In the genomic region with DNA sequence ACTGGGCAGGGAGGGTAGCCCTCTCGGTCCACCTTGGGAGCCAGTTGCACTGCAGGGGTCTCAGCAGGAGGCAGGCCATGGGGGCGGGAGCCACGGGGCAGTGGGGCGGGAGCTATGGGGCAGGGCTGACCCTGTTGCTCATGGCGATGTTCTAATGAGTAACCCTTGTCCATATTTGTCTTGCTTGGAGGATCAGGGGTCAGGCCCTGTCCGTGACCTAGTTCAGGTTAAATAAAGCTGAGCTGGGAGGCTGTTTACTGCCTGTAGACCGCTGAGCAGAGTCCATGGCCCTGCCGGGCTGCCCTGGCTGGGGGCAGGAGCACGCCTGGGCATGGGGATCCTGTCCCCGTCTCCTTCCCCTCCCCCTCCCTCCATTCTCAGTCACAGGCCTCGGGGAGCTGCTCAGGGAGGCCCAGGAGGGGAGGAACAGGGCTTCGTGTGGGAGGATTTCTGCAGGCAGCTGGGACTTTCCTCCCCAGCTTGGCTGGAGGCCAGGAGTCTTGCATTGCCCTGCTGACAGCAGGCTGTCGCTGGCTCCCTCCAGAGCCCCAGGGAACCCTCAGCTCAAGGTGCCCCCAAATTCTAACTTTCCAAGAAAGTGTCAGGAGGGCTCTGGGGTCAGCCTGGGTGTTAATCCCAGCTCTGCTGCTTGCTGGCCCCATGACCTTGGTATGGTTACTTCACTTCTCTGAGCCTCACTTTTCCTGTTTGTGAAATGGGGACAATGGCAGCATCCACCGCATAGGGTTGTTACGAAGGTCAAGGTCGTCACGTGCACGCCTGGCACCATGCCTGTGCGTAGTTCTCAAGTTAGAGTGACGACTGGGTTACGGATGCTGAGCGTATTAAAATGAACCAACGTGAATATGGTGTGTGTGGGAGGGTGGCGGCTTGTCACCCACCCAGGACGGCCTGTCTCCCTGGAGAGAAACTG, we compare ENCODE assay signal across 1 cellular context.
A peak's percentile ranks its signal among the peaks of the same experiment; 100 is the strongest.
TF ChIP-seq lines count a peak whose summit lies in the region.

No MANE protein-coding gene starts in this region.

TF ChIP-seq in liver, 16 proteins besides CTCF, POLR2A, EP300 and RAD21:
- TF ChIP-seq, protein P1, sequence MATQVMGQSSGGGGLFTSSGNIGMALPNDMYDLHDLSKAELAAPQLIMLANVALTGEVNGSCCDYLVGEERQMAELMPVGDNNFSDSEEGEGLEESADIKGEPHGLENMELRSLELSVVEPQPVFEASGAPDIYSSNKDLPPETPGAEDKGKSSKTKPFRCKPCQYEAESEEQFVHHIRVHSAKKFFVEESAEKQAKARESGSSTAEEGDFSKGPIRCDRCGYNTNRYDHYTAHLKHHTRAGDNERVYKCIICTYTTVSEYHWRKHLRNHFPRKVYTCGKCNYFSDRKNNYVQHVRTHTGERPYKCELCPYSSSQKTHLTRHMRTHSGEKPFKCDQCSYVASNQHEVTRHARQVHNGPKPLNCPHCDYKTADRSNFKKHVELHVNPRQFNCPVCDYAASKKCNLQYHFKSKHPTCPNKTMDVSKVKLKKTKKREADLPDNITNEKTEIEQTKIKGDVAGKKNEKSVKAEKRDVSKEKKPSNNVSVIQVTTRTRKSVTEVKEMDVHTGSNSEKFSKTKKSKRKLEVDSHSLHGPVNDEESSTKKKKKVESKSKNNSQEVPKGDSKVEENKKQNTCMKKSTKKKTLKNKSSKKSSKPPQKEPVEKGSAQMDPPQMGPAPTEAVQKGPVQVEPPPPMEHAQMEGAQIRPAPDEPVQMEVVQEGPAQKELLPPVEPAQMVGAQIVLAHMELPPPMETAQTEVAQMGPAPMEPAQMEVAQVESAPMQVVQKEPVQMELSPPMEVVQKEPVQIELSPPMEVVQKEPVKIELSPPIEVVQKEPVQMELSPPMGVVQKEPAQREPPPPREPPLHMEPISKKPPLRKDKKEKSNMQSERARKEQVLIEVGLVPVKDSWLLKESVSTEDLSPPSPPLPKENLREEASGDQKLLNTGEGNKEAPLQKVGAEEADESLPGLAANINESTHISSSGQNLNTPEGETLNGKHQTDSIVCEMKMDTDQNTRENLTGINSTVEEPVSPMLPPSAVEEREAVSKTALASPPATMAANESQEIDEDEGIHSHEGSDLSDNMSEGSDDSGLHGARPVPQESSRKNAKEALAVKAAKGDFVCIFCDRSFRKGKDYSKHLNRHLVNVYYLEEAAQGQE (IDR thresholded peaks at IDR 0.05) = peak; percentile 64
- TF ChIP-seq RXRA (IDR thresholded peaks at IDR 0.05) = peak; percentile 94
- TF ChIP-seq FOXA2 (IDR thresholded peaks at IDR 0.05) = peak; percentile 78
- TF ChIP-seq, protein P2, sequence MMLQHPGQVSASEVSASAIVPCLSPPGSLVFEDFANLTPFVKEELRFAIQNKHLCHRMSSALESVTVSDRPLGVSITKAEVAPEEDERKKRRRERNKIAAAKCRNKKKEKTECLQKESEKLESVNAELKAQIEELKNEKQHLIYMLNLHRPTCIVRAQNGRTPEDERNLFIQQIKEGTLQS (IDR thresholded peaks at IDR 0.05) = peak; percentile 81
- TF ChIP-seq, protein P3, sequence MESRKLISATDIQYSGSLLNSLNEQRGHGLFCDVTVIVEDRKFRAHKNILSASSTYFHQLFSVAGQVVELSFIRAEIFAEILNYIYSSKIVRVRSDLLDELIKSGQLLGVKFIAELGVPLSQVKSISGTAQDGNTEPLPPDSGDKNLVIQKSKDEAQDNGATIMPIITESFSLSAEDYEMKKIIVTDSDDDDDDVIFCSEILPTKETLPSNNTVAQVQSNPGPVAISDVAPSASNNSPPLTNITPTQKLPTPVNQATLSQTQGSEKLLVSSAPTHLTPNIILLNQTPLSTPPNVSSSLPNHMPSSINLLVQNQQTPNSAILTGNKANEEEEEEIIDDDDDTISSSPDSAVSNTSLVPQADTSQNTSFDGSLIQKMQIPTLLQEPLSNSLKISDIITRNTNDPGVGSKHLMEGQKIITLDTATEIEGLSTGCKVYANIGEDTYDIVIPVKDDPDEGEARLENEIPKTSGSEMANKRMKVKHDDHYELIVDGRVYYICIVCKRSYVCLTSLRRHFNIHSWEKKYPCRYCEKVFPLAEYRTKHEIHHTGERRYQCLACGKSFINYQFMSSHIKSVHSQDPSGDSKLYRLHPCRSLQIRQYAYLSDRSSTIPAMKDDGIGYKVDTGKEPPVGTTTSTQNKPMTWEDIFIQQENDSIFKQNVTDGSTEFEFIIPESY (IDR thresholded peaks at IDR 0.05) = peak; percentile 72
- TF ChIP-seq JUND (IDR thresholded peaks at IDR 0.05) = peak in 1 of 2 donors; percentile 75
- peak; percentile 96 for TF ChIP-seq NR2F2 (IDR thresholded peaks at IDR 0.05)
- peak; percentile 96 for TF ChIP-seq SP1 (IDR thresholded peaks at IDR 0.05)
- peak; percentile 41 to 48 for TF ChIP-seq EGR1 (IDR thresholded peaks at IDR 0.05; ENCODE audit: low read depth in 2 of 2)
- TF ChIP-seq HNF4G (IDR thresholded peaks at IDR 0.05) = peak; percentile 95
- TF ChIP-seq HNF4A (conservative IDR thresholded peaks at IDR 0.05) = peak; percentile 93 to 97
- TF ChIP-seq, protein P4, sequence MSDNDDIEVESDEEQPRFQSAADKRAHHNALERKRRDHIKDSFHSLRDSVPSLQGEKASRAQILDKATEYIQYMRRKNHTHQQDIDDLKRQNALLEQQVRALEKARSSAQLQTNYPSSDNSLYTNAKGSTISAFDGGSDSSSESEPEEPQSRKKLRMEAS (IDR thresholded peaks at IDR 0.05) = peak; percentile 58
- peak; percentile 68 for TF ChIP-seq YY1 (IDR thresholded peaks at IDR 0.05)
- TF ChIP-seq FOXA1 (IDR thresholded peaks at IDR 0.05) = peak; percentile 90
- peak in 1 of 2 donors; percentile 35 for TF ChIP-seq GABPA (IDR thresholded peaks at IDR 0.05 in 1 of 2, conservative IDR thresholded peaks at IDR 0.05 in 1 of 2)
- no peak for TF ChIP-seq TAF1 (conservative IDR thresholded peaks at IDR 0.05)
